In the genomic region with DNA sequence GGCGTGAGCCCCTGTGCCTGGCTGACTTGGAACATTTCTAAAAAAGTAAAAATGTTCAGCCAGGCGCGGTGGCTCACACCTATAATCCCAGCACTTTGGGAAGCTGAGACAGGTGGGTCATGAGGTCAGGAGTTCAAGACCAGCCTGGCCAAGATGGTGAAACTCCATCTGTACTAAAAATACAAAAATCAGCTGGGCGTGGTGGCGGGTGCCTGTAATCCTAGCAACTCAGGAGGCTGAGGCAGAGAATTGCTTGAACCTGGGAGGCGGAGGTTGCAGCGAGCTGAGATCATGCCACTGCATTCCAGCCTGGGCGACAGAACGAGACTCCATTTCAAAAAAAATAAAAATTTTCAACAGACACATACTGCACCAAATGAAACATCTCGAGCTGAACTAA, we compare ENCODE assay signal across 8 cellular contexts. TPM values are rescaled to one million over a fixed set of nuclear protein-coding genes. Genes with fewer than 3 reads are reported as not detected.
DNase-seq lines count a peak whose midpoint lies in the region; ATAC-seq and TF ChIP-seq lines count a peak whose summit lies in the region.
"Not testable (repeated sequence)": the region's sequence is repeated elsewhere in the genome, so short reads cannot be mapped to it uniquely, and the experiment has no call there.

No MANE protein-coding gene starts in this region.

- H3K4me3 Mint-ChIP-seq in CD8-positive, alpha-beta memory T cell: peak overlapping the region in 2 of 7 donors; percentile 15 to 81
- not testable (repeated sequence) for H3K4me3 Mint-ChIP-seq in T-cell; activated naive CD4-positive, alpha-beta T cell treated with anti-CD3 and anti-CD28 coated beads for 36 hours

- not testable (repeated sequence) for H3K9me3 Mint-ChIP-seq in CD8-positive, alpha-beta memory T cell; T-cell; activated naive CD4-positive, alpha-beta T cell treated with anti-CD3 and anti-CD28 coated beads for 36 hours

- intact Hi-C loops in activated naive CD4-positive, alpha-beta T cell treated with anti-CD3 and anti-CD28 coated beads for 36 hours (cut with micrococcal nuclease): loop anchor here (2.0 kb wide), 2 partner anchors 16 to 30 kb away; no protein-coding TSS in a partner anchor
- intact Hi-C loops in colonic mucosa (cut with DNase I); upper lobe of right lung (cut with DNase I): not testable (repeated sequence)
- intact Hi-C loops in heart left ventricle (cut with DNase I): loop anchor here in 4 of 10 donors (2.0 to 5.0 kb wide), 2 partner anchors 28 to 37 kb away; no protein-coding TSS in a partner anchor

- peaks cover 75 to 97% (median 93%) of the 10 kb centered on the region in 3 donors for H3K4me1 Mint-ChIP-seq in CD8-positive, alpha-beta memory T cell
- H3K4me1 Mint-ChIP-seq in T-cell: peaks cover 84 to 93% (median 92%) of the 10 kb centered on the region in 3 donors
- peaks cover 82% of the 10 kb centered on the region for H3K4me1 Mint-ChIP-seq in activated naive CD4-positive, alpha-beta T cell treated with anti-CD3 and anti-CD28 coated beads for 36 hours (ENCODE audit: low read depth)

- WGBS in heart left ventricle, 4 donors: 63 to 74% (median 70%) methylated on average over 10 of the region's 10 CpGs
- WGBS in mesodermal cell (ENCODE audit: insufficient coverage in 2 of 2), 2 experiments: 89 to 95% methylated on average over 7 to 10 of the region's 10 CpGs

- not testable (repeated sequence) for H3K9ac ChIP-seq in colonic mucosa (ENCODE audit: low read depth in 2 of 2, low read length in 2 of 2)
- peak overlapping the region in 2 of 3 donors; percentile 51 to 72 for H3K9ac ChIP-seq in skeletal muscle tissue (ENCODE audit: low read depth in 1 of 3, low read length in 3 of 3)

- peak overlapping the region; percentile 90 to 99 (median 96) for H3K27ac Mint-ChIP-seq in CD8-positive, alpha-beta memory T cell
- H3K27ac Mint-ChIP-seq in T-cell: peak overlapping the region; percentile 92 to 96
- peak overlapping the region; percentile 75 for H3K27ac Mint-ChIP-seq in activated naive CD4-positive, alpha-beta T cell treated with anti-CD3 and anti-CD28 coated beads for 36 hours

- DNase-seq in CD8-positive, alpha-beta memory T cell; T-cell; activated naive CD4-positive, alpha-beta T cell treated with anti-CD3 and anti-CD28 coated beads for 36 hours; colonic mucosa; heart left ventricle; upper lobe of right lung: not testable (repeated sequence)

- ATAC-seq in T-cell (replicated peaks in 1 of 4); heart left ventricle; upper lobe of right lung: not testable (repeated sequence)

- H3K4me1 ChIP-seq in CD8-positive, alpha-beta memory T cell (ENCODE audit: insufficient read depth, low read length): peaks cover 70% of the 10 kb centered on the region
- H3K4me1 ChIP-seq in colonic mucosa (peaks cover 21% of the 10 kb centered on the region), heart left ventricle (peaks cover 6 to 99% (median 63%) of the 10 kb centered on the region in 12 donors), mesodermal cell (ENCODE audit: control insufficient read depth, insufficient read depth, low read length, poor library complexity, severe bottlenecking) (peaks cover 59% of the 10 kb centered on the region), skeletal muscle tissue (ENCODE audit: control insufficient read depth in 3 of 3, insufficient read depth in 3 of 3, low read length in 3 of 3) (peaks cover 46 to 60% (median 59%) of the 10 kb centered on the region in 3 donors), upper lobe of right lung (peaks cover 87% of the 10 kb centered on the region)

- not testable (repeated sequence) for H3K9me3 ChIP-seq in CD8-positive, alpha-beta memory T cell (ENCODE audit: low read length); colonic mucosa; heart left ventricle; mesodermal cell (ENCODE audit: control insufficient read depth, low read length); skeletal muscle tissue (ENCODE audit: control insufficient read depth in 3 of 3, low read length in 3 of 3); upper lobe of right lung

- TF ChIP-seq POLR2A in heart left ventricle (IDR thresholded peaks at IDR 0.05): not testable (repeated sequence)

- peaks cover 0 to 30% (median 5%) of the 10 kb centered on the region in 3 donors for H3K36me3 Mint-ChIP-seq in CD8-positive, alpha-beta memory T cell
- H3K36me3 Mint-ChIP-seq in T-cell; activated naive CD4-positive, alpha-beta T cell treated with anti-CD3 and anti-CD28 coated beads for 36 hours (ENCODE audit: low read depth): not testable (repeated sequence)

- H3K27ac ChIP-seq in CD8-positive, alpha-beta memory T cell (ENCODE audit: low read depth, low read length): peak overlapping the region; percentile 64
- H3K27ac ChIP-seq in colonic mucosa: peak overlapping the region; percentile 8
- peak overlapping the region; percentile 58 to 93 (median 81) for H3K27ac ChIP-seq in heart left ventricle
- peak overlapping the region; percentile 70 for H3K27ac ChIP-seq in mesodermal cell (ENCODE audit: low read depth, low read length, severe bottlenecking)
- H3K27ac ChIP-seq in skeletal muscle tissue (ENCODE audit: low read depth, low read length): peak overlapping the region; percentile 72
- peak overlapping the region; percentile 65 for H3K27ac ChIP-seq in upper lobe of right lung

- H3K36me3 ChIP-seq in CD8-positive, alpha-beta memory T cell (ENCODE audit: insufficient read depth, low read length); colonic mucosa; heart left ventricle; mesodermal cell (ENCODE audit: control insufficient read depth, insufficient read depth, low read length); skeletal muscle tissue (ENCODE audit: control insufficient read depth in 3 of 3, insufficient read depth in 3 of 3, low read length in 3 of 3); upper lobe of right lung: not testable (repeated sequence)

- not testable (repeated sequence) for TF ChIP-seq CTCF in colonic mucosa (IDR thresholded peaks at IDR 0.05); heart left ventricle (IDR thresholded peaks at IDR 0.05); upper lobe of right lung (IDR thresholded peaks at IDR 0.05)

- POLR2A ChIA-PET in CD8-positive, alpha-beta memory T cell (lab: Charles Lee): interaction anchor here (0.9 to 3.7 kb wide), 7 partner anchors 11 to 62 kb away, joined by 3 to 12 read pairs (median 3); no protein-coding TSS in a partner anchor
- POLR2A ChIA-PET in T-cell (lab: Charles Lee): interaction anchor here (0.8 to 1.5 kb wide), 3 partner anchors 23 to 81 kb away, joined by 4 to 10 read pairs (median 5); no protein-coding TSS in a partner anchor

- H3K27me3 ChIP-seq in CD8-positive, alpha-beta memory T cell (ENCODE audit: insufficient read depth, low read length, poor library complexity, severe bottlenecking); colonic mucosa; heart left ventricle; skeletal muscle tissue (ENCODE audit: control insufficient read depth in 3 of 3, insufficient read depth in 3 of 3, low read length in 3 of 3); upper lobe of right lung: not testable (repeated sequence)

- CTCF ChIA-PET in CD8-positive, alpha-beta memory T cell (lab: Charles Lee): interaction anchor here (0.8 to 2.6 kb wide), 6 partner anchors 8 to 117 kb away, joined by 3 to 8 read pairs (median 4); no protein-coding TSS in a partner anchor
- CTCF ChIA-PET in T-cell (lab: Charles Lee): interaction anchor here (0.7 to 3.4 kb wide), 6 partner anchors 11 to 43 kb away, joined by 3 to 19 read pairs (median 6); no protein-coding TSS in a partner anchor
- CTCF ChIA-PET in activated naive CD4-positive, alpha-beta T cell treated with anti-CD3 and anti-CD28 coated beads for 36 hours (lab: Charles Lee): interaction anchor here (1.4 to 1.7 kb wide), 2 partner anchors 29 to 31 kb away, joined by 3 to 5 read pairs; no protein-coding TSS in a partner anchor

- not testable (repeated sequence) for H3K4me3 ChIP-seq in CD8-positive, alpha-beta memory T cell (ENCODE audit: low read length); colonic mucosa; mesodermal cell (ENCODE audit: extremely low read depth, insufficient read depth, low read length, poor library complexity, severe bottlenecking)
- H3K4me3 ChIP-seq in heart left ventricle (peak overlapping the region; percentile 12 to 61 (median 44)), skeletal muscle tissue (ENCODE audit: low read length in 3 of 3) (peak overlapping the region in 2 of 3 donors; percentile 29 to 63), upper lobe of right lung (peak overlapping the region; percentile 6)

- not testable (repeated sequence) for H3K27me3 Mint-ChIP-seq in CD8-positive, alpha-beta memory T cell; T-cell; activated naive CD4-positive, alpha-beta T cell treated with anti-CD3 and anti-CD28 coated beads for 36 hours (ENCODE audit: low read depth)

RNA-seq across cellular contexts. Expression of a gene that starts 30.9 kb away (rescaled TPM):
- total RNA-seq in CD8-positive, alpha-beta memory T cell: 100 to 1,000 TPM; 145 to 148 TPM
- polyA plus RNA-seq in CD8-positive, alpha-beta memory T cell: 20.1 TPM
- 100 to 1,000 TPM in 4 of 5 donors, 10 to 100 TPM in 1; 97.9 to 167 (median 139) TPM for total RNA-seq in T-cell
- 10 to 100 TPM; 55.9 to 59.9 TPM for total RNA-seq in activated naive CD4-positive, alpha-beta T cell treated with anti-CD3 and anti-CD28 coated beads for 36 hours
- total RNA-seq in colonic mucosa: 10 to 100 TPM; 47.2 to 58.6 TPM
- 100 to 1,000 TPM in 7 of 9 donors, 10 to 100 TPM in 2; 81.9 to 161 (median 116) TPM for total RNA-seq in heart left ventricle
- polyA plus RNA-seq in heart left ventricle: 100 to 1,000 TPM in 1 of 2 donors, 10 to 100 TPM in 1; 50.6 to 114 TPM
- polyA plus RNA-seq in mesodermal cell (2013, experiment 1 of 2): 44.1 TPM
- polyA plus RNA-seq in mesodermal cell (2013, experiment 2 of 2): 41.0 TPM
- total RNA-seq in skeletal muscle tissue: 19.8 TPM
- 144 TPM for total RNA-seq in upper lobe of right lung

Comparison
In these comparisons a context has a peak if more than half of its experiments do, and no peak if none do; other contexts are left out.
1. H3K27ac ChIP-seq: peak in every context shown above with its lines; median percentile 81 in heart left ventricle; 72 in skeletal muscle tissue; 70 in mesodermal cell; 65 in upper lobe of right lung; 64 in CD8-positive, alpha-beta memory T cell; 8 in colonic mucosa.